ENCODE assay signal across 8 cellular contexts in the genomic region with DNA sequence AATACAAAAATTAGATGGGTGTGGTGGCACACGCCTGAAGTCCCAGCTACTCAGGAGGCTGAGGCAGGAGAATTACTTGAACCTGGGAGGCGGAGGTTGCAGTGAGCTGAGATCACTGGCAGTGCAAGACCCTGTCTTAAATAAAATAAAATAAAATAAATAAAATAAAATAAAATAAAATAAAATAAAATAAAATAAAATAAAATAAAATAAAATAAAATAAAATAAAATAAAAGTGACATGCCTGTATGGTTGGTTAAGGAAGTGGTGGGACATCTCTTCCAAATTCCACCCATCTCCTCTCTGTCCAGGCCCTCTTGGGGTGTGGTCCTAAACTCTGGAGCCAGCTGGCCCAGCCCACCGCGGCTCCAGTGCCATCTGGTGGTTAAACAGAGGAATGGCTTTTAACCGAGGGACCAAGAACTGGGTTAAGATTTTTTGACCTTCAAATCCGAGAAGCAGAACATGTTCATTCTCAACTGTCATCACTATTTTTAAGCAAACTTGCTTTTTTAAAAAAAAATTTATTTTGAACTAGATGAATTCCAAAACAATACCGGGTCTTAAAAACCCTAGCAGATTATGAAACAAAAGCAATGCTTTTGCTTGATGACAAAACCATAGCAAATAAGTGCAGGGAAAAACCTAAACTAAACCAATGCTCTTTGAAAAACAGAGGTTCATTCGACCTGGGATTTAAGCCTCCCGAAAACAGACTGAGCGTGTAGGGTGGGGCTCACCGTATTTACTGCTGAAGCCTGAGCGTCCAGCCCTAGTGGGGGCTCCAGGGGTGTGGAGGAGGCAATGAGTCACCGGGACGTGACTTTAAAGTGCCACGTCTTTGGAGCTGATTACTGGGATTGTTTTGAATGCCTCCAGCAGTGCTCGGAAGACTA.
A peak's percentile ranks its signal among the peaks of the same experiment; 100 is the strongest.
DNase-seq lines count a peak whose midpoint lies in the region; ATAC-seq and TF ChIP-seq lines count a peak whose summit lies in the region.

No MANE protein-coding gene starts in this region.

- TF ChIP-seq POLR2A in prostate gland (IDR thresholded peaks at IDR 0.05) = no peak

- H3K4me3 ChIP-seq in HFF-Myc (replicated peaks; ENCODE audit: low read depth, low read length) = peak overlapping the region; percentile 4; the same call in 1 of the 2 replicates
- H3K4me3 ChIP-seq in fibroblast of villous mesenchyme (ENCODE audit: low read depth, low read length) = peak overlapping the region; percentile 42
- no peak overlapping the region for H3K4me3 ChIP-seq in prostate gland

- no peak for ATAC-seq in GM21381 (IDR thresholded peaks at IDR 0.05; ENCODE audit: unreplicated experiment)

- TF ChIP-seq CTCF in HFF-Myc (IDR thresholded peaks at IDR 0.05; ENCODE audit: low read depth, low read length, missing control alignments) (peak; percentile 83), fibroblast of villous mesenchyme (IDR thresholded peaks at IDR 0.05; ENCODE audit: insufficient read depth, low read depth, low read length) (peak; percentile 89), prostate gland (IDR thresholded peaks at IDR 0.05) (peak; percentile 52 to 74 (median 69))

- H3K4me1 ChIP-seq in prostate gland (replicated peaks) = no peaks in the 10 kb centered on the region

- no peaks in the 10 kb centered on the region for H3K9me3 ChIP-seq in prostate gland

- intact Hi-C loops in prostate gland (cut with DNase I) = no loop called here

- DNase-seq in NCI-H1436 (lab: John Stamatoyannopoulos, UW) = peak; percentile 12
- DNase-seq in NCI-H1436 treated with DMSO at 0.1 percent for 48 hours (lab: John Stamatoyannopoulos, UW) = no peak
- DNase-seq in HFF-Myc (ENCODE audit: extremely low read depth, low read depth) = peak; percentile 25
- peak; percentile 75 for DNase-seq in NCI-H69 (lab: John Stamatoyannopoulos, UW)
- DNase-seq in activated CD8-positive, alpha-beta memory T cell treated with anti-CD3 and anti-CD28 coated beads, Interleukin-2, amount 50 U/mL, for 4 hours = peak; percentile 35
- DNase-seq in fibroblast of villous mesenchyme (ENCODE audit: low read depth) = peak; percentile 83
- no peak for DNase-seq in prostate gland (ENCODE audit: low spot score)

- no peak overlapping the region for H3K27ac ChIP-seq in prostate gland

- no peaks in the 10 kb centered on the region for H3K36me3 ChIP-seq in prostate gland

- no peaks in the 10 kb centered on the region for H3K27me3 ChIP-seq in prostate gland (replicated peaks; ENCODE audit: insufficient read depth)

- WGBS in prostate gland = 43% methylated on average over 16 of the region's 16 CpGs

Comparison
In these comparisons a context has a peak if more than half of its experiments do, and no peak if none do; other contexts are left out.
1. DNase-seq: peak in NCI-H1436 (single experiment), HFF-Myc (single experiment), NCI-H69 (single experiment), activated CD8-positive, alpha-beta memory T cell treated with anti-CD3 and anti-CD28 coated beads, Interleukin-2, amount 50 U/mL, for 4 hours (single experiment) and fibroblast of villous mesenchyme (single experiment); none in NCI-H1436 treated with DMSO at 0.1 percent for 48 hours (single experiment) and prostate gland (single experiment).
2. H3K4me3 ChIP-seq: peak in HFF-Myc (single experiment) and fibroblast of villous mesenchyme (single experiment); none in prostate gland (0 of 2).
3. Peak in every context shown above with its lines, with median percentiles within 50 percentile points of each other: CTCF ChIP-seq.